Comparison of ENCODE assay signal across 35 cellular contexts in the genomic region with DNA sequence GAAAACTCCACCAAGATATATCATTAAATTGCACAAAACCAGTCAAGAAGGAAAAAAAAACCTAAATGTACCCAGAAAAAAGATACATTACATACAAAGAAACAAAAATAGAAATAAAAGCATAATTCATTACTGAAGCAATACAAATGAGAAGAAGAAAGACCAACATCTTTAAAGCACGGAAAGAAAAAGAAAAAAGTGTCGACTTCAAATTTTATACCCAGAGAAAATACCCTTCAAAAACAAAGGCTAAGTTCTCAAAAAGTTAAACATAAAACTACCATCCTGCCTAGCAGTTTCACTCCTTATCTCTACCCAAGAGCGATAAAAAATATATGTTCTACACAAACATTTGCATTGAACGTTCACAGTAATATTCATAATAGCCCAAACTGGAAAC.
"Had no signal": no experiment of that assay in that cellular context is flagged by ENCODE, and none has a peak within 500 bp of the region (broad histone marks: within the 10 kb centered on the region; RNA-seq: fewer than 3 reads in every experiment).

No MANE protein-coding gene starts in this region.

- H3K4me3 ChIP-seq: MG63 had no signal

- DNase-seq: Karpas-422, Kasumi-1, MG63, MM.1S, MV-4-11, NCI-H1048, NCI-H1092, NCI-H1092 treated with DMSO at 0.1 percent for 48 hours, NCI-H1105, NCI-H1105 treated with DMSO at 0.1 percent for 48 hours, NCI-H1417, NCI-H1417 treated with DMSO at 0.1 percent for 48 hours, NCI-H1436, NCI-H1436 treated with DMSO at 0.1 percent for 48 hours, NCI-H146, NCI-H1694, NCI-H1694 treated with DMSO at 0.1 percent for 48 hours, NCI-H187, NCI-H187 treated with DMSO at 0.1 percent for 48 hours, NCI-H1930, NCI-H2029, NCI-H2029 treated with DMSO at 0.1 percent for 48 hours, NCI-H2081, NCI-H2081 treated with DMSO at 0.1 percent for 48 hours, NCI-H2107, NCI-H2171, NCI-H2171 treated with DMSO at 0.1 percent for 48 hours, NCI-H2227 treated with DMSO at 0.1 percent for 48 hours, NCI-H226, NCI-H345, NCI-H446, NCI-H446 treated with DMSO at 0.1 percent for 48 hours, NCI-H510A, NCI-H510A treated with DMSO at 0.1 percent for 48 hours had no signal

- H3K9ac ChIP-seq: KMS-11 had no signal

- H3K27ac ChIP-seq: KMS-11 had no signal

- H3K27me3 ChIP-seq: MG63 had no signal

- H3K4me2 ChIP-seq: KMS-11 had no signal
